In genomic region chr1:185489406-185489805, GRCh38 we compare ENCODE assay signal across 19 cellular contexts.
A peak's percentile ranks its signal among the peaks of the same experiment; 100 is the strongest.
DNase-seq lines count a peak whose midpoint lies in the region; ATAC-seq, FAIRE-seq and TF ChIP-seq lines count a peak whose summit lies in the region.
"Had no signal": no experiment of that assay in that cellular context is flagged by ENCODE, and none has a peak within 500 bp of the region (broad histone marks: within the 10 kb centered on the region; RNA-seq: fewer than 3 reads in every experiment).

No MANE protein-coding gene starts in this region.

- H3K9me2 ChIP-seq in GM23338 (ENCODE audit: insufficient read depth): no peaks in the 10 kb centered on the region

- intact Hi-C loops in mucosa of descending colon (cut with DNase I, micrococcal nuclease): no loop called here

- DNase-seq in A549 (ENCODE audit: low read depth in 1 of 2, low spot score in 1 of 2): no peak
- DNase-seq in GM23338 (ENCODE audit: low spot score): no peak
- DNase-seq in mucosa of descending colon: no peak
- no peak for DNase-seq in activated naive CD4-positive, alpha-beta T cell treated with anti-CD3 and anti-CD28 coated beads, Interleukin-2, amount 50 U/mL, for 16 hours
- no peak for DNase-seq in activated T-cell treated with anti-CD3 and anti-CD28 coated beads, Interleukin-2, amount 50 U/mL, for 48 hours
- no peak for DNase-seq in superior temporal gyrus (ENCODE audit: extremely low spot score)
- DNase-seq: CD8-positive, alpha-beta memory T cell; KBM-7; MV-4-11; NCI-H187; NCI-H2227 treated with DMSO at 0.1 percent for 48 hours; NCI-H510A treated with DMSO at 0.1 percent for 48 hours; NCI-H82; SIG-M5 had no signal

- no peak for ATAC-seq in A549
- ATAC-seq in GM23338: no peak
- peak; percentile 29 for ATAC-seq in mucosa of descending colon
- ATAC-seq in HG02642 (IDR thresholded peaks at IDR 0.05; ENCODE audit: poor library complexity, unreplicated experiment): no peak

- H3K4me3 Mint-ChIP-seq in GM23338 (no peak overlapping the region), brain (no peak overlapping the region)
- H3K4me3 Mint-ChIP-seq: CD8-positive, alpha-beta memory T cell had no signal

- no peak for TF ChIP-seq EP300 in A549 (IDR thresholded peaks at IDR 0.05)

- no peaks in the 10 kb centered on the region for H3K36me3 ChIP-seq in GM23338 (ENCODE audit: insufficient read depth)
- H3K36me3 ChIP-seq in mucosa of descending colon (ENCODE audit: low read depth): no peaks in the 10 kb centered on the region
- H3K36me3 ChIP-seq: BLaER1 treated with 17β-estradiol and CSF1 and Interleukin-3, amounts not matched to agents 10 nM and 100 nM had no signal

- 80% methylated on average over 3 of the region's 3 CpGs for WGBS in A549 (ENCODE audit: missing lambda C conversion rate)

- FAIRE-seq in A549 (lab: Jason Lieb, UNC): no peak
- FAIRE-seq: D721Med, H54 had no signal

- POLR2A ChIA-PET in A549 (lab: Yijun Ruan, JAX): no interaction called here

- peaks cover 3% of the 10 kb centered on the region for H3K4me1 Mint-ChIP-seq in GM23338
- H3K4me1 Mint-ChIP-seq in brain: peaks cover 30% of the 10 kb centered on the region
- H3K4me1 Mint-ChIP-seq: CD8-positive, alpha-beta memory T cell had no signal

- CTCF ChIA-PET in A549 (lab: Yijun Ruan, JAX): interaction anchor here (1.5 kb wide), 1 partner anchor 9 kb away, joined by 3 read pairs; no protein-coding TSS in a partner anchor

- H3K4me2 ChIP-seq in A549 (peak overlapping the region; percentile 40; the same call in 1 of the 3 replicates), GM23338 (no peak overlapping the region)

- H3K9me3 ChIP-seq in A549: no peaks in the 10 kb centered on the region
- no peaks in the 10 kb centered on the region for H3K9me3 ChIP-seq in mucosa of descending colon
- H3K9me3 ChIP-seq: BLaER1 treated with 17β-estradiol and CSF1 and Interleukin-3, amounts not matched to agents 10 nM and 100 nM had no signal

- H3K4me3 ChIP-seq in A549 (no peak overlapping the region), GM23338 (no peak overlapping the region), mucosa of descending colon (no peak overlapping the region)
- H3K4me3 ChIP-seq: BLaER1 treated with 17β-estradiol and CSF1 and Interleukin-3, amounts not matched to agents 10 nM and 100 nM had no signal

- no peaks in the 10 kb centered on the region for H3K36me3 Mint-ChIP-seq in GM23338 (ENCODE audit: low read depth)
- H3K36me3 Mint-ChIP-seq in brain: no peaks in the 10 kb centered on the region
- H3K36me3 Mint-ChIP-seq: CD8-positive, alpha-beta memory T cell had no signal

- H3K4me1 ChIP-seq in A549 (peaks cover 21% of the 10 kb centered on the region), GM23338 (ENCODE audit: insufficient read depth) (no peaks in the 10 kb centered on the region), mucosa of descending colon (ENCODE audit: low read depth) (peaks cover 9% of the 10 kb centered on the region)

- no peaks in the 10 kb centered on the region for H3K27me3 ChIP-seq in GM23338 (ENCODE audit: insufficient read depth)
- H3K27me3 ChIP-seq: BLaER1 treated with 17β-estradiol and CSF1 and Interleukin-3, amounts not matched to agents 10 nM and 100 nM had no signal

- no peak for TF ChIP-seq POLR2A in A549 (IDR thresholded peaks at IDR 0.05; ENCODE audit: low read length)

- no peaks in the 10 kb centered on the region for H4K20me1 ChIP-seq in GM23338 (replicated peaks; ENCODE audit: insufficient read depth)
- H4K20me1 ChIP-seq: BLaER1 treated with 17β-estradiol and CSF1 and Interleukin-3, amounts not matched to agents 10 nM and 100 nM had no signal

- H3K27ac ChIP-seq in A549: peak overlapping the region; percentile 9 to 67; a peak in 3 of 6 replicates
- H3K27ac ChIP-seq in GM23338 (ENCODE audit: low read depth): no peak overlapping the region
- H3K27ac ChIP-seq: BLaER1 treated with 17β-estradiol and CSF1 and Interleukin-3, amounts not matched to agents 10 nM and 100 nM had no signal

- no peak overlapping the region for H3K27ac Mint-ChIP-seq in GM23338
- peak overlapping the region in 3 of 5 experiments; percentile 15 to 89 (median 43) for H3K27ac Mint-ChIP-seq in brain

- no peaks in the 10 kb centered on the region for H3F3A ChIP-seq in GM23338 (replicated peaks; ENCODE audit: low read depth)

- TF ChIP-seq CTCF in A549 (IDR thresholded peaks at IDR 0.05): no peak
- TF ChIP-seq CTCF in GM23338 (conservative IDR thresholded peaks at IDR 0.05; ENCODE audit: low read depth in 2 of 2): no peak
- TF ChIP-seq CTCF in brain (conservative IDR thresholded peaks at IDR 0.05): no peak
- TF ChIP-seq CTCF in mucosa of descending colon (IDR thresholded peaks at IDR 0.05): no peak

- no peak for TF ChIP-seq RAD21 in A549 (conservative IDR thresholded peaks at IDR 0.05 in 1 of 2, IDR thresholded peaks at IDR 0.05 in 1 of 2)

- H3K27me3 Mint-ChIP-seq in GM23338 (ENCODE audit: insufficient read depth, low read depth, poor library complexity) (peaks cover 3% of the 10 kb centered on the region), brain (no peaks in the 10 kb centered on the region)
- H3K27me3 Mint-ChIP-seq: CD8-positive, alpha-beta memory T cell had no signal

- no peaks in the 10 kb centered on the region for H3K79me2 ChIP-seq in GM23338 (replicated peaks; ENCODE audit: insufficient read depth)

- peak overlapping the region; percentile 83 for H2AFZ ChIP-seq in GM23338

- H3K9me3 Mint-ChIP-seq in GM23338 (no peaks in the 10 kb centered on the region), brain (peaks cover 0 to 3% (median 0%) of the 10 kb centered on the region in 5 experiments)
- H3K9me3 Mint-ChIP-seq: CD8-positive, alpha-beta memory T cell had no signal

TF ChIP-seq in A549, 52 proteins besides CTCF, POLR2A, EP300 and RAD21 (continues in another document):
- no peak for TF ChIP-seq MAFK (IDR thresholded peaks at IDR 0.05; ENCODE audit: partially characterized antibody)
- no peak for TF ChIP-seq EHF (CRISPR knock-in tag; IDR thresholded peaks at IDR 0.05)
- no peak for TF ChIP-seq E2F6 (IDR thresholded peaks at IDR 0.05; ENCODE audit: borderline replicate concordance, low read depth)
- no peak for TF ChIP-seq ZSCAN20 (CRISPR knock-in tag; IDR thresholded peaks at IDR 0.05)
- no peak for TF ChIP-seq CEBPB (IDR thresholded peaks at IDR 0.05)
- no peak for TF ChIP-seq GATA3 (IDR thresholded peaks at IDR 0.05; ENCODE audit: borderline replicate concordance)
- TF ChIP-seq NFE2L2 (conservative IDR thresholded peaks at IDR 0.05; ENCODE audit: low read length): no peak
- TF ChIP-seq HDAC2 (IDR thresholded peaks at IDR 0.05): no peak
- TF ChIP-seq TFCP2L1 (CRISPR knock-in tag; IDR thresholded peaks at IDR 0.05): no peak
- TF ChIP-seq ZFP36 (IDR thresholded peaks at IDR 0.05; ENCODE audit: borderline replicate concordance, partially characterized antibody): no peak
- no peak for TF ChIP-seq JUN (IDR thresholded peaks at IDR 0.05)
- TF ChIP-seq, protein P1, sequence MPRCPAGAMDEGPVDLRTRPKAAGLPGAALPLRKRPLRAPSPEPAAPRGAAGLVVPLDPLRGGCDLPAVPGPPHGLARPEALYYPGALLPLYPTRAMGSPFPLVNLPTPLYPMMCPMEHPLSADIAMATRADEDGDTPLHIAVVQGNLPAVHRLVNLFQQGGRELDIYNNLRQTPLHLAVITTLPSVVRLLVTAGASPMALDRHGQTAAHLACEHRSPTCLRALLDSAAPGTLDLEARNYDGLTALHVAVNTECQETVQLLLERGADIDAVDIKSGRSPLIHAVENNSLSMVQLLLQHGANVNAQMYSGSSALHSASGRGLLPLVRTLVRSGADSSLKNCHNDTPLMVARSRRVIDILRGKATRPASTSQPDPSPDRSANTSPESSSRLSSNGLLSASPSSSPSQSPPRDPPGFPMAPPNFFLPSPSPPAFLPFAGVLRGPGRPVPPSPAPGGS (IDR thresholded peaks at IDR 0.05): no peak

TF ChIP-seq in GM23338, 12 proteins besides CTCF, POLR2A, EP300 and RAD21 (continues in another document):
- TF ChIP-seq ZNF331 (CRISPR knock-in tag; IDR thresholded peaks at IDR 0.05; ENCODE audit: low read depth) (no peak), EZH2phosphoT487 (IDR thresholded peaks at IDR 0.05; ENCODE audit: unreplicated experiment) (no peak), CREB1 (CRISPR knock-in tag; IDR thresholded peaks at IDR 0.05; ENCODE audit: low read depth) (no peak), ZNF114 (CRISPR knock-in tag; IDR thresholded peaks at IDR 0.05) (no peak), ETS1 (IDR thresholded peaks at IDR 0.05) (no peak), EZH2 (IDR thresholded peaks at IDR 0.05; ENCODE audit: low read depth, unreplicated experiment) (no peak), STAT1 (IDR thresholded peaks at IDR 0.05; ENCODE audit: unreplicated experiment) (no peak), JUNB (IDR thresholded peaks at IDR 0.05; ENCODE audit: unreplicated experiment) (no peak), POLR2AphosphoS5 (IDR thresholded peaks at IDR 0.05; ENCODE audit: low read depth) (no peak), NANOG (IDR thresholded peaks at IDR 0.05; ENCODE audit: borderline replicate concordance) (no peak)
